Comparison of ENCODE assay signal across 14 cellular contexts in the genomic region with DNA sequence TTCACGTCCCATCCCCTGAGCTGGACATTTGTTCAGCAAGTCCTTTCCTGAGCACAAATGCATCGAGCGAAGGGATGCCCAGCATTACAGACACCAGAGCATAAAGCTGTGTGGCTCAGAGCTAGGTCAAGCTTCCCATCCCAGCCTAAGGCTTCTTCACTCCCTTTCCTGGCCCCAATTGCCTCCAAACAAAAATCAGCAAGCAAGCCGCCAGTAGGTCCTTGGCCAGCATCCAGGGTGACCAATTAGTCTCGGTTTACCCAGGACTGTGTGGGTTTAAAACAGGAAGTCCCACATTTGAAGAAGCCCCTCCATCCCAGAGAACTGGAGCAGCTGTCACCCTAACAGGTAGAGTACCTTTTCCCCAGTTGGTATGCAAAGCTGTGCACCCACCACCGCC.
"Had no signal": no experiment of that assay in that cellular context is flagged by ENCODE, and none has a peak within 500 bp of the region (broad histone marks: within the 10 kb centered on the region; RNA-seq: fewer than 3 reads in every experiment).

No MANE protein-coding gene starts in this region.

- H3K27me3 Mint-ChIP-seq: activated CD8-positive, alpha-beta T cell treated with anti-CD3 and anti-CD28 coated beads for 36 hours had no signal

- DNase-seq: activated CD4-positive, CD25-positive, alpha-beta regulatory T cell treated with anti-CD3 and anti-CD28 coated beads, Interleukin-2, amount 50 U/mL, for 72 hours; activated CD8-positive, alpha-beta memory T cell treated with anti-CD3 and anti-CD28 coated beads, Interleukin-2, amount 50 U/mL, for 4 hours; activated CD8-positive, alpha-beta T cell treated with anti-CD3 and anti-CD28 coated beads for 36 hours; activated naive CD4-positive, alpha-beta T cell treated with anti-CD3 and anti-CD28 coated beads for 36 hours; effector CD8-positive, alpha-beta T cell; thyroid gland had no signal

- H3K36me3 ChIP-seq: cardiac muscle cell, left lung, thyroid gland had no signal

- ATAC-seq: activated CD8-positive, alpha-beta T cell treated with anti-CD3 and anti-CD28 coated beads for 36 hours; left lung had no signal

- H3K9me3 Mint-ChIP-seq: activated CD8-positive, alpha-beta T cell treated with anti-CD3 and anti-CD28 coated beads for 36 hours; activated naive CD4-positive, alpha-beta T cell treated with anti-CD3 and anti-CD28 coated beads for 36 hours; activated T-helper 1 cell treated with anti-CD3 and anti-CD28 coated beads, Interleukin-12 subunit alpha, Interleukin-12 subunit beta, Interleukin-2, Interleukin-4 antibody, amounts not matched to agents 30 ng/mL and 10 ng/mL and 1 ng/mL, durations not matched to agents 14 hours and 24 hours and 36 hours; T-helper 2 cell treated with Interferon-gamma antibody and Interleukin-4, amounts not matched to agents 5 μg/mL and 100 μg/mL, for 36 hours had no signal

- H3K9me3 ChIP-seq: left lung, thyroid gland had no signal

- H3K27ac Mint-ChIP-seq: activated CD8-positive, alpha-beta T cell treated with anti-CD3 and anti-CD28 coated beads for 36 hours; activated naive CD4-positive, alpha-beta T cell treated with anti-CD3 and anti-CD28 coated beads for 36 hours; activated T-helper 1 cell treated with anti-CD3 and anti-CD28 coated beads, Interleukin-12 subunit alpha, Interleukin-12 subunit beta, Interleukin-2, Interleukin-4 antibody, amounts not matched to agents 30 ng/mL and 10 ng/mL and 1 ng/mL, durations not matched to agents 14 hours and 24 hours and 36 hours; T-helper 2 cell treated with Interferon-gamma antibody and Interleukin-4, amounts not matched to agents 5 μg/mL and 100 μg/mL, for 36 hours had no signal

- H3K27ac ChIP-seq: cardiac muscle cell, coronary artery, epithelial cell of prostate, parathyroid adenoma had no signal

- H3K4me1 ChIP-seq: parathyroid adenoma had no signal

- H3K4me3 Mint-ChIP-seq: activated CD8-positive, alpha-beta T cell treated with anti-CD3 and anti-CD28 coated beads for 36 hours; activated naive CD4-positive, alpha-beta T cell treated with anti-CD3 and anti-CD28 coated beads for 36 hours; activated T-helper 1 cell treated with anti-CD3 and anti-CD28 coated beads, Interleukin-12 subunit alpha, Interleukin-12 subunit beta, Interleukin-2, Interleukin-4 antibody, amounts not matched to agents 30 ng/mL and 10 ng/mL and 1 ng/mL, durations not matched to agents 14 hours and 24 hours and 36 hours; T-helper 2 cell treated with Interferon-gamma antibody and Interleukin-4, amounts not matched to agents 5 μg/mL and 100 μg/mL, for 36 hours had no signal

- H3K4me3 ChIP-seq: cardiac muscle cell, coronary artery, left lung, skin epidermis, thyroid gland had no signal
